8 cellular contexts compared by ENCODE assay signal in genomic region chr4:26058537-26058936, GRCh38.
DNase-seq lines count a peak whose midpoint lies in the region; ATAC-seq and FAIRE-seq lines count a peak whose summit lies in the region.

No MANE protein-coding gene starts in this region.

- no peak overlapping the region for H3K4me3 Mint-ChIP-seq in activated naive CD4-positive, alpha-beta T cell treated with anti-CD3 and anti-CD28 coated beads for 36 hours
- no peak overlapping the region for H3K4me3 Mint-ChIP-seq in activated naive CD4-positive, alpha-beta T cell treated with anti-CD3 and anti-CD28 coated beads, Interleukin-2, amount 10 ng/mL, durations not matched to agents 7 days and 5 days
- no peak overlapping the region for H3K4me3 Mint-ChIP-seq in activated naive CD8-positive, alpha-beta T cell treated with anti-CD3 and anti-CD28 coated beads for 36 hours
- peak overlapping the region in 1 of 2 donors; percentile 61 for H3K4me3 Mint-ChIP-seq in stimulated activated naive CD8-positive, alpha-beta T cell treated with anti-CD3 and anti-CD28 coated beads, Interleukin-15, amount 100 ng/mL, for 72 hours

- no peak for FAIRE-seq in HTR-8/SVneo (lab: Jason Lieb, UNC)

- H3K27me3 Mint-ChIP-seq in activated naive CD4-positive, alpha-beta T cell treated with anti-CD3 and anti-CD28 coated beads for 36 hours (ENCODE audit: low read depth): peaks cover 5% of the 10 kb centered on the region
- H3K27me3 Mint-ChIP-seq in activated naive CD4-positive, alpha-beta T cell treated with anti-CD3 and anti-CD28 coated beads, Interleukin-2, amount 10 ng/mL, durations not matched to agents 7 days and 5 days: peaks cover 24% of the 10 kb centered on the region
- peaks cover 24% of the 10 kb centered on the region for H3K27me3 Mint-ChIP-seq in activated naive CD8-positive, alpha-beta T cell treated with anti-CD3 and anti-CD28 coated beads for 36 hours
- peaks cover 24% of the 10 kb centered on the region for H3K27me3 Mint-ChIP-seq in stimulated activated naive CD8-positive, alpha-beta T cell treated with anti-CD3 and anti-CD28 coated beads, Interleukin-15, amount 100 ng/mL, for 72 hours

- CTCF ChIA-PET in activated naive CD4-positive, alpha-beta T cell treated with anti-CD3 and anti-CD28 coated beads for 36 hours (lab: Charles Lee): interaction anchor here (0.5 to 2.9 kb wide), 12 partner anchors 10 to 1023 kb away, joined by 3 to 10 read pairs (median 5); no protein-coding TSS in a partner anchor
- CTCF ChIA-PET in activated naive CD4-positive, alpha-beta T cell treated with anti-CD3 and anti-CD28 coated beads, Interleukin-2, amount 10 ng/mL, durations not matched to agents 7 days and 5 days (lab: Charles Lee): interaction anchor here (1.1 to 8.2 kb wide), 6 partner anchors 9 to 352 kb away, joined by 3 to 97 read pairs (median 4); no protein-coding TSS in a partner anchor

- intact Hi-C loops in activated naive CD4-positive, alpha-beta T cell treated with anti-CD3 and anti-CD28 coated beads for 36 hours (cut with micrococcal nuclease): loop anchor here (1.0 kb wide), 1 partner anchor 16 kb away; no protein-coding TSS in a partner anchor

- peak; percentile 86 for ATAC-seq in HG03378 (IDR thresholded peaks at IDR 0.05; ENCODE audit: unreplicated experiment)
- peak; percentile 99 for ATAC-seq in stimulated activated naive CD8-positive, alpha-beta T cell treated with anti-CD3 and anti-CD28 coated beads, Interleukin-15, amount 100 ng/mL, for 72 hours

- H3K9me3 Mint-ChIP-seq in activated naive CD4-positive, alpha-beta T cell treated with anti-CD3 and anti-CD28 coated beads for 36 hours: peaks cover 9% of the 10 kb centered on the region
- no peaks in the 10 kb centered on the region for H3K9me3 Mint-ChIP-seq in activated naive CD4-positive, alpha-beta T cell treated with anti-CD3 and anti-CD28 coated beads, Interleukin-2, amount 10 ng/mL, durations not matched to agents 7 days and 5 days
- peaks cover 5% of the 10 kb centered on the region for H3K9me3 Mint-ChIP-seq in activated naive CD8-positive, alpha-beta T cell treated with anti-CD3 and anti-CD28 coated beads for 36 hours
- no peaks in the 10 kb centered on the region for H3K9me3 Mint-ChIP-seq in stimulated activated naive CD8-positive, alpha-beta T cell treated with anti-CD3 and anti-CD28 coated beads, Interleukin-15, amount 100 ng/mL, for 72 hours

- DNase-seq in activated naive CD4-positive, alpha-beta T cell treated with anti-CD3 and anti-CD28 coated beads for 36 hours: peak; percentile 75
- no peak for DNase-seq in activated naive CD4-positive, alpha-beta T cell treated with anti-CD3 and anti-CD28 coated beads, Interleukin-2, amount 10 ng/mL, durations not matched to agents 7 days and 5 days
- peak; percentile 19 for DNase-seq in activated naive CD8-positive, alpha-beta T cell treated with anti-CD3 and anti-CD28 coated beads for 36 hours
- peak; percentile 31 to 66 for DNase-seq in stimulated activated naive CD8-positive, alpha-beta T cell treated with anti-CD3 and anti-CD28 coated beads, Interleukin-15, amount 100 ng/mL, for 72 hours
- DNase-seq in iPS-NIHi11 (ENCODE audit: low spot score) (no peak), HTR-8/SVneo (ENCODE audit: insufficient read length, low spot score) (no peak), DMS53 (lab: John Stamatoyannopoulos, UW) (no peak)

- H3K4me1 Mint-ChIP-seq in activated naive CD4-positive, alpha-beta T cell treated with anti-CD3 and anti-CD28 coated beads for 36 hours (ENCODE audit: low read depth): peaks cover 24% of the 10 kb centered on the region
- H3K4me1 Mint-ChIP-seq in activated naive CD4-positive, alpha-beta T cell treated with anti-CD3 and anti-CD28 coated beads, Interleukin-2, amount 10 ng/mL, durations not matched to agents 7 days and 5 days: peaks cover 4% of the 10 kb centered on the region
- peaks cover 8% of the 10 kb centered on the region for H3K4me1 Mint-ChIP-seq in activated naive CD8-positive, alpha-beta T cell treated with anti-CD3 and anti-CD28 coated beads for 36 hours
- H3K4me1 Mint-ChIP-seq in stimulated activated naive CD8-positive, alpha-beta T cell treated with anti-CD3 and anti-CD28 coated beads, Interleukin-15, amount 100 ng/mL, for 72 hours: peaks cover 23% of the 10 kb centered on the region

- H3K27ac Mint-ChIP-seq in activated naive CD4-positive, alpha-beta T cell treated with anti-CD3 and anti-CD28 coated beads for 36 hours: no peak overlapping the region
- no peak overlapping the region for H3K27ac Mint-ChIP-seq in activated naive CD4-positive, alpha-beta T cell treated with anti-CD3 and anti-CD28 coated beads, Interleukin-2, amount 10 ng/mL, durations not matched to agents 7 days and 5 days
- H3K27ac Mint-ChIP-seq in activated naive CD8-positive, alpha-beta T cell treated with anti-CD3 and anti-CD28 coated beads for 36 hours: no peak overlapping the region
- peak overlapping the region; percentile 8 to 49 for H3K27ac Mint-ChIP-seq in stimulated activated naive CD8-positive, alpha-beta T cell treated with anti-CD3 and anti-CD28 coated beads, Interleukin-15, amount 100 ng/mL, for 72 hours

- H3K36me3 Mint-ChIP-seq in activated naive CD4-positive, alpha-beta T cell treated with anti-CD3 and anti-CD28 coated beads for 36 hours (ENCODE audit: low read depth): peaks cover 1% of the 10 kb centered on the region
- no peaks in the 10 kb centered on the region for H3K36me3 Mint-ChIP-seq in activated naive CD4-positive, alpha-beta T cell treated with anti-CD3 and anti-CD28 coated beads, Interleukin-2, amount 10 ng/mL, durations not matched to agents 7 days and 5 days
- no peaks in the 10 kb centered on the region for H3K36me3 Mint-ChIP-seq in activated naive CD8-positive, alpha-beta T cell treated with anti-CD3 and anti-CD28 coated beads for 36 hours

Comparison
In these comparisons a context has a peak if more than half of its experiments do, and no peak if none do; other contexts are left out.
1. DNase-seq: peak in activated naive CD4-positive, alpha-beta T cell treated with anti-CD3 and anti-CD28 coated beads for 36 hours (single experiment), activated naive CD8-positive, alpha-beta T cell treated with anti-CD3 and anti-CD28 coated beads for 36 hours (single experiment) and stimulated activated naive CD8-positive, alpha-beta T cell treated with anti-CD3 and anti-CD28 coated beads, Interleukin-15, amount 100 ng/mL, for 72 hours (2 of 2); none in activated naive CD4-positive, alpha-beta T cell treated with anti-CD3 and anti-CD28 coated beads, Interleukin-2, amount 10 ng/mL, durations not matched to agents 7 days and 5 days (single experiment), iPS-NIHi11 (single experiment), HTR-8/SVneo (single experiment) and DMS53 (single experiment).
2. H3K27ac Mint-ChIP-seq: peak in stimulated activated naive CD8-positive, alpha-beta T cell treated with anti-CD3 and anti-CD28 coated beads, Interleukin-15, amount 100 ng/mL, for 72 hours (2 of 2); none in activated naive CD4-positive, alpha-beta T cell treated with anti-CD3 and anti-CD28 coated beads for 36 hours (single experiment), activated naive CD4-positive, alpha-beta T cell treated with anti-CD3 and anti-CD28 coated beads, Interleukin-2, amount 10 ng/mL, durations not matched to agents 7 days and 5 days (single experiment) and activated naive CD8-positive, alpha-beta T cell treated with anti-CD3 and anti-CD28 coated beads for 36 hours (single experiment).